1 cellular context compared by ENCODE assay signal in the genomic region with DNA sequence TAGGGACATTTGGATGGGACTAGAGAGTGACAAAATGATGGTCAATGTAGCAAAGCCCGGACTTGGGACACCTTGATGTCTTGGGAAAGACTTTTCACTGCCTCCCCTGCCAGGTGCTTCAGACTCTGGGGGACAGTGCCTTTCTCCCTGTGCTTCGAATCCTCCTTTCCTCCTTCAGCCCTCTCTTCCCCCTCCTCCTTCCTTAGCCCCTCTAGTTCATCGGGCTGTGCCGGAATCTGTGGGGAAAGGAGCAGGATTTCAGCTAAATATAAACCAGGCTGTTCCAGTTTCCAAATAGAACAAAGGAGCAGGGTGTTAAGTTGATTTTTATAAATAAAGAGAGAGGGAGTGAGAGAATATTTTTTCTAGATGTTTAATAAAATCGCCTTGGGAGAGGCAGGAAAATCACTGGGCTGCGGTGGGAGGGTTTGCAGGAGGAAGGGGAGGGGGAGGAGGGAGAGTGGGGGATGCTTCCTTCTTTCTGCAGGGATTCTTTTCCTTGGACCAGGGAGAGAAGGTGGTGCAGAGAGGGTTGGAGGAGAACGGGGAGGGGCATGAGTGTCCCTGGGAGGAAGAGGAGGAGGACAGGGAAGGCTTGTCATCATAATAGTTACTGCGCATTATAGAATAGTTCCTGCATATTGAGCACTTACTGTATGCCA.
TF ChIP-seq lines count a peak whose summit lies in the region.

No MANE protein-coding gene starts in this region.

TF ChIP-seq in SK-N-SH, 30 proteins besides CTCF, POLR2A, EP300 and RAD21 (continued from another document):
- TF ChIP-seq ZBTB33 (IDR thresholded peaks at IDR 0.05; ENCODE audit: borderline replicate concordance, low read depth), result no peak
- no peak for TF ChIP-seq RCOR1 (IDR thresholded peaks at IDR 0.05; ENCODE audit: low read length)
- TF ChIP-seq FOXM1 (IDR thresholded peaks at IDR 0.05; ENCODE audit: low read depth), result no peak
- no peak for TF ChIP-seq SIN3A (IDR thresholded peaks at IDR 0.05; ENCODE audit: borderline replicate concordance, low read depth, low read length)
- no peak for TF ChIP-seq MEF2A (IDR thresholded peaks at IDR 0.05; ENCODE audit: borderline replicate concordance, low read depth)
